23 cellular contexts compared by ENCODE assay signal in the genomic region with DNA sequence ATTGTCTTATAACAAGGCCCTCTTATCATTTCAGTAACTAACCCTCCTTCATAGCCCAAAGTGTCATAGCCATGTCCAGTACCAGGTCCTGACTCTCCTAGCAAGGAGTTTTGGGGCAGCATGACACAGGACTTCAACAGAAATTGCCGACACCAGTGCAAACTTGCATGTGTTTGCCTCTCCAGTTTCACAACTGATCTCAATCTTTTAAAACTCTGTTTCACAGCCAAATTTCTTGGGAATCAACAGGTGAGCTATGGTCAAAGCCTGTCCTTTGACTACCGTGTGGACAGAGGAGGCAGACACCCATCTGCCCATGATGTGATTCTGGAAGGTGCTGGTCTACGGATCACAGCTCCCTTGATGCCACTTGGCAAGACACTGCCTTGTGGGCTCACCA. TPM values are rescaled to one million over a fixed set of nuclear protein-coding genes. Genes with fewer than 3 reads are reported as not detected.
DNase-seq lines count a peak whose midpoint lies in the region; ATAC-seq, FAIRE-seq and TF ChIP-seq lines count a peak whose summit lies in the region.
"Had no signal": no experiment of that assay in that cellular context is flagged by ENCODE, and none has a peak within 500 bp of the region (broad histone marks: within the 10 kb centered on the region; RNA-seq: fewer than 3 reads in every experiment).

No MANE protein-coding gene starts in this region.

- TF ChIP-seq EP300 in HepG2 (IDR thresholded peaks at IDR 0.05; ENCODE audit: low read depth in 2 of 2, low read length in 2 of 2) (no peak), HepG2 (CRISPR knock-in tag; IDR thresholded peaks at IDR 0.05; ENCODE audit: borderline replicate concordance) (no peak)

- POLR2A ChIA-PET in HepG2 (lab: Yijun Ruan, JAX): no interaction called here

- no peak overlapping the region for H3K27ac ChIP-seq in right lobe of liver
- no peak overlapping the region for H3K27ac ChIP-seq in HepG2 (ENCODE audit: extremely low read length, insufficient read depth, low read length)
- H3K27ac ChIP-seq in epithelial cell of prostate: peak overlapping the region; percentile 84
- peak overlapping the region; percentile 7 to 38 (median 37) for H3K27ac ChIP-seq in thyroid gland
- H3K27ac ChIP-seq: 22Rv1; A549; BLaER1 treated with 17β-estradiol and CSF1 and Interleukin-3, amounts not matched to agents 10 nM and 100 nM had no signal

- H3K9me3 ChIP-seq in right lobe of liver (no peaks in the 10 kb centered on the region), HepG2 (ENCODE audit: low read length) (no peaks in the 10 kb centered on the region), thyroid gland (no peaks in the 10 kb centered on the region)
- H3K9me3 ChIP-seq: A549; BE2C; BLaER1 treated with 17β-estradiol and CSF1 and Interleukin-3, amounts not matched to agents 10 nM and 100 nM had no signal

- intact Hi-C loops in right lobe of liver (cut with DNase I): loop anchor here in 1 of 2 donors (10.0 kb wide), 1 partner anchor 258 kb away; no protein-coding TSS in a partner anchor
- intact Hi-C loops in HepG2 (cut with micrococcal nuclease; ENCODE audit: unreplicated experiment): no loop called here
- intact Hi-C loops in thyroid gland (cut with DNase I): no loop called here

- H3K36me3 ChIP-seq in right lobe of liver (no peaks in the 10 kb centered on the region), HepG2 (replicated peaks in 1 of 2; ENCODE audit: control insufficient read depth in 1 of 2, insufficient read depth in 2 of 2, low read length in 2 of 2) (no peaks in the 10 kb centered on the region), thyroid gland (no peaks in the 10 kb centered on the region)
- H3K36me3 ChIP-seq: BE2C; BLaER1 treated with 17β-estradiol and CSF1 and Interleukin-3, amounts not matched to agents 10 nM and 100 nM had no signal

- TF ChIP-seq CTCF in right lobe of liver (IDR thresholded peaks at IDR 0.05) (no peak), HepG2 (CRISPR knock-in tag; IDR thresholded peaks at IDR 0.05) (no peak), thyroid gland (IDR thresholded peaks at IDR 0.05) (no peak)

- no peak for TF ChIP-seq RAD21 in HepG2 (CRISPR knock-in tag; IDR thresholded peaks at IDR 0.05)

- ATAC-seq in right lobe of liver (peak in 3 of 4 donors; percentile 26 to 68 (median 28)), HepG2 (no peak), HG02938 (IDR thresholded peaks at IDR 0.05; ENCODE audit: unreplicated experiment) (no peak), GM19455 (IDR thresholded peaks at IDR 0.05; ENCODE audit: unreplicated experiment) (no peak)
- ATAC-seq: A549, GM12878 had no signal

- TF ChIP-seq POLR2A in right lobe of liver (IDR thresholded peaks at IDR 0.05) (no peak), HepG2 (IDR thresholded peaks at IDR 0.05; ENCODE audit: insufficient read depth in 1 of 2, low read depth in 2 of 2, low read length in 2 of 2) (no peak), thyroid gland (IDR thresholded peaks at IDR 0.05) (no peak)

- CTCF ChIA-PET in HepG2 (lab: Yijun Ruan, JAX; ENCODE audit: low intra/inter-chr PET ratio, low total read pairs): no interaction called here

- no peak overlapping the region for H3K4me2 ChIP-seq in HepG2 (ENCODE audit: low read depth, low read length)
- H3K4me2 ChIP-seq: A549; BLaER1 treated with 17β-estradiol and CSF1 and Interleukin-3, amounts not matched to agents 10 nM and 100 nM had no signal

- no peak for FAIRE-seq in HepG2 (lab: Jason Lieb, UNC)
- FAIRE-seq: A549, D721Med, GM12878, GM19239, H54 had no signal

- no peak overlapping the region for H2AFZ ChIP-seq in HepG2 (ENCODE audit: low read length)

- H4K20me1 ChIP-seq in HepG2 (ENCODE audit: insufficient read depth, low read length): no peaks in the 10 kb centered on the region
- H4K20me1 ChIP-seq: BLaER1 treated with 17β-estradiol and CSF1 and Interleukin-3, amounts not matched to agents 10 nM and 100 nM had no signal

- H3K4me3 ChIP-seq in right lobe of liver (no peak overlapping the region), HepG2 (replicated peaks in 1 of 3; ENCODE audit: insufficient read depth in 1 of 3, low read depth in 2 of 3, low read length in 3 of 3) (no peak overlapping the region), thyroid gland (replicated peaks in 1 of 3) (no peak overlapping the region)
- H3K4me3 ChIP-seq: A549; BLaER1 treated with 17β-estradiol and CSF1 and Interleukin-3, amounts not matched to agents 10 nM and 100 nM; GM12878 had no signal

- no peak for DNase-seq in right lobe of liver
- no peak for DNase-seq in HepG2 (ENCODE audit: low spot score)
- no peak for DNase-seq in epithelial cell of prostate (ENCODE audit: low read depth, low spot score)
- no peak for DNase-seq in thyroid gland
- DNase-seq: AML-193; BE2C; CD4-positive, alpha-beta T cell; CD8-positive, alpha-beta memory T cell; DMS 273 treated with DMSO at 0.1 percent for 48 hours; DMS79; GDM1; GOT3; HCEC 1CT had no signal

- 43% methylated on average over 1 of the region's 3 CpGs for WGBS in right lobe of liver (ENCODE audit: insufficient coverage, low coverage, low lambda C conversion rate, missing lambda C conversion rate)
- WGBS in HepG2 (ENCODE audit: low lambda C conversion rate): 30% methylated on average over 3 of the region's 3 CpGs
- 85 to 90% methylated on average over 3 of the region's 3 CpGs for WGBS in thyroid gland, 2 donors

- H3K27me3 ChIP-seq in right lobe of liver (no peaks in the 10 kb centered on the region), HepG2 (ENCODE audit: control insufficient read depth in 1 of 2, insufficient read depth in 2 of 2, low read length in 2 of 2) (0 out of 5 replicates have a peak, but pooled peaks cover 0 to 15% of the 10 kb centered on the region in 2 experiments), thyroid gland (no peaks in the 10 kb centered on the region)
- H3K27me3 ChIP-seq: BE2C had no signal

- H3K9ac ChIP-seq in HepG2 (ENCODE audit: insufficient read depth, low read depth, low read length): no peak overlapping the region
- H3K9ac ChIP-seq: BLaER1 treated with 17β-estradiol and CSF1 and Interleukin-3, amounts not matched to agents 10 nM and 100 nM had no signal

- H3K4me1 ChIP-seq in right lobe of liver: no peaks in the 10 kb centered on the region
- no peaks in the 10 kb centered on the region for H3K4me1 ChIP-seq in HepG2 (ENCODE audit: insufficient read depth, low read length)
- H3K4me1 ChIP-seq in thyroid gland: peaks cover 21 to 36% of the 10 kb centered on the region in 2 donors
- H3K4me1 ChIP-seq: A549, BE2C had no signal

- H3K79me2 ChIP-seq in HepG2 (ENCODE audit: insufficient read depth, low read length): no peaks in the 10 kb centered on the region

- in situ Hi-C loops in HepG2 (cut with HindIII; ENCODE audit: extremely low pct_ligation_motif_present, low pct_unique_long_range_greater_than_20kb): no loop called here

- BruUV-seq in HepG2 (replicated peaks; lab: Mats Ljungman, UMichigan): no TSS peak

TF ChIP-seq in HepG2, 621 proteins besides CTCF, POLR2A, EP300 and RAD21 (continues in another document):
- TF ChIP-seq AKAP8 (CRISPR knock-in tag; IDR thresholded peaks at IDR 0.05) (no peak), ZNF34 (CRISPR knock-in tag; IDR thresholded peaks at IDR 0.05; ENCODE audit: borderline replicate concordance) (no peak), NFYB (CRISPR knock-in tag; IDR thresholded peaks at IDR 0.05) (no peak)
- TF ChIP-seq, protein P1, sequence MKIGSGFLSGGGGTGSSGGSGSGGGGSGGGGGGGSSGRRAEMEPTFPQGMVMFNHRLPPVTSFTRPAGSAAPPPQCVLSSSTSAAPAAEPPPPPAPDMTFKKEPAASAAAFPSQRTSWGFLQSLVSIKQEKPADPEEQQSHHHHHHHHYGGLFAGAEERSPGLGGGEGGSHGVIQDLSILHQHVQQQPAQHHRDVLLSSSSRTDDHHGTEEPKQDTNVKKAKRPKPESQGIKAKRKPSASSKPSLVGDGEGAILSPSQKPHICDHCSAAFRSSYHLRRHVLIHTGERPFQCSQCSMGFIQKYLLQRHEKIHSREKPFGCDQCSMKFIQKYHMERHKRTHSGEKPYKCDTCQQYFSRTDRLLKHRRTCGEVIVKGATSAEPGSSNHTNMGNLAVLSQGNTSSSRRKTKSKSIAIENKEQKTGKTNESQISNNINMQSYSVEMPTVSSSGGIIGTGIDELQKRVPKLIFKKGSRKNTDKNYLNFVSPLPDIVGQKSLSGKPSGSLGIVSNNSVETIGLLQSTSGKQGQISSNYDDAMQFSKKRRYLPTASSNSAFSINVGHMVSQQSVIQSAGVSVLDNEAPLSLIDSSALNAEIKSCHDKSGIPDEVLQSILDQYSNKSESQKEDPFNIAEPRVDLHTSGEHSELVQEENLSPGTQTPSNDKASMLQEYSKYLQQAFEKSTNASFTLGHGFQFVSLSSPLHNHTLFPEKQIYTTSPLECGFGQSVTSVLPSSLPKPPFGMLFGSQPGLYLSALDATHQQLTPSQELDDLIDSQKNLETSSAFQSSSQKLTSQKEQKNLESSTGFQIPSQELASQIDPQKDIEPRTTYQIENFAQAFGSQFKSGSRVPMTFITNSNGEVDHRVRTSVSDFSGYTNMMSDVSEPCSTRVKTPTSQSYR (CRISPR knock-in tag; IDR thresholded peaks at IDR 0.05; ENCODE audit: borderline replicate concordance): no peak

RNA-seq across cellular contexts. Expression of a gene that starts 36.8 kb away (rescaled TPM):
- total RNA-seq in right lobe of liver: 1 to 10 TPM in 2 of 6 experiments, under 1 TPM in 4; 0.17 to 1.5 (median 0.49) TPM
- not detected in 2 replicates for total RNA-seq in HepG2 (2016; rRNA removed; fragmentation: Illumina TruSeq; extraction: Trizol)
- not detected in 2 replicates for total RNA-seq in HepG2 (2016; cell fraction: cytosol; rRNA removed; fragmentation: Illumina TruSeq; extraction: Trizol; ENCODE audit: low read depth)
- total RNA-seq in HepG2 (2016; cell fraction: insoluble cytoplasmic fraction; rRNA removed; fragmentation: Illumina TruSeq; extraction: Trizol): not detected in 2 replicates
- not detected in 2 replicates for total RNA-seq in HepG2 (2016; cell fraction: membrane; rRNA removed; fragmentation: Illumina TruSeq; extraction: Trizol)
- total RNA-seq in HepG2 (2016; cell fraction: nucleus; rRNA removed; fragmentation: Illumina TruSeq; extraction: Trizol): not detected in 2 replicates
- polyA plus RNA-seq in HepG2 (2011; rRNA removed): 0.01 and 0.03 TPM in 2 replicates
- 0.01 TPM in 1 of 2 replicates, not detected in the other for polyA plus RNA-seq in HepG2 (2011; cell fraction: cytosol; rRNA removed)
- polyA plus RNA-seq in HepG2 (2011; cell fraction: nucleus; rRNA removed): 0.05 TPM in 1 of 2 replicates, not detected in the other
- not detected in 2 replicates for polyA plus RNA-seq in HepG2 (2012)
- not detected in 2 replicates for polyA plus RNA-seq in HepG2 (2016; cell fraction: cytosol; fragmentation: Illumina TruSeq; extraction: Trizol; ENCODE audit: low read depth)
- polyA plus RNA-seq in HepG2 (2016; cell fraction: insoluble cytoplasmic fraction; fragmentation: Illumina TruSeq; extraction: Trizol; ENCODE audit: low read depth): not detected in 2 replicates
- polyA plus RNA-seq in HepG2 (2016; cell fraction: membrane; fragmentation: Illumina TruSeq; extraction: Trizol; ENCODE audit: low read depth): not detected in 2 replicates
- not detected in 2 replicates for polyA plus RNA-seq in HepG2 (2016; cell fraction: nucleus; fragmentation: Illumina TruSeq; extraction: Trizol; ENCODE audit: insufficient read depth, low read depth)
- 0.04 and 1.2 TPM in 2 replicates for polyA minus RNA-seq in HepG2 (2011; rRNA and poly(A)+ RNA removed; ENCODE audit: low replicate concordance)
- polyA minus RNA-seq in HepG2 (2011; cell fraction: cytosol; rRNA and poly(A)+ RNA removed): not detected in 2 replicates
- 0.13 TPM in 1 of 2 replicates, not detected in the other for polyA minus RNA-seq in HepG2 (2011; cell fraction: nucleus; rRNA and poly(A)+ RNA removed)
- total RNA-seq in thyroid gland: 10 to 100 TPM; 24.3 to 53.4 (median 27.9) TPM
- total RNA-seq: CD4-positive, alpha-beta T cell; CD8-positive, alpha-beta memory T cell had no signal
- polyA plus RNA-seq: CD14-positive monocyte; CD8-positive, alpha-beta memory T cell had no signal

Comparison
In these comparisons a context has a peak if more than half of its experiments do, and no peak if none do; other contexts are left out.
1. ATAC-seq: peak in right lobe of liver (3 of 4); none in HepG2 (single experiment), HG02938 (single experiment) and GM19455 (single experiment).
2. H3K27ac ChIP-seq: peak in epithelial cell of prostate (single experiment) and thyroid gland (3 of 3); none in right lobe of liver (0 of 3) and HepG2 (single experiment).
3. RNA of a gene that starts 36.8 kb away (total RNA-seq): 24.3 to 53.4 TPM in thyroid gland; 0.17 to 1.5 TPM in right lobe of liver and not detected in HepG2; every median in the first group is over 4 times any median in the second.